ENCODE assay signal across 12 cellular contexts in genomic region chr12:47725893-47726292, GRCh38. TPM values are rescaled to one million over a fixed set of nuclear protein-coding genes. Genes with fewer than 3 reads are reported as not detected.
A peak's percentile ranks its signal among the peaks of the same experiment; 100 is the strongest.
DNase-seq lines count a peak whose midpoint lies in the region; ATAC-seq, FAIRE-seq and TF ChIP-seq lines count a peak whose summit lies in the region.
"Had no signal": no experiment of that assay in that cellular context is flagged by ENCODE, and none has a peak within 500 bp of the region (broad histone marks: within the 10 kb centered on the region; RNA-seq: fewer than 3 reads in every experiment).

No MANE protein-coding gene starts in this region.

- peak overlapping the region; percentile 28 for H2AFZ ChIP-seq in astrocyte (ENCODE audit: low read depth, low read length)

- TF ChIP-seq CTCF in astrocyte (IDR thresholded peaks at IDR 0.05; ENCODE audit: insufficient read depth, low read depth, low read length) (no peak), suprapubic skin (IDR thresholded peaks at IDR 0.05) (no peak)

- H3K9ac ChIP-seq in astrocyte (ENCODE audit: low read length), result no peak overlapping the region

- TF ChIP-seq EP300 in suprapubic skin (IDR thresholded peaks at IDR 0.05), result no peak

- no peak for FAIRE-seq in astrocyte (lab: Jason Lieb, UNC)

- H3K27me3 ChIP-seq in astrocyte (ENCODE audit: insufficient read depth, low read length), result no peaks in the 10 kb centered on the region
- H3K27me3 ChIP-seq in suprapubic skin, result no peaks in the 10 kb centered on the region

- TF ChIP-seq POLR2A in suprapubic skin (IDR thresholded peaks at IDR 0.05), result no peak

- no peak overlapping the region for H3K4me3 Mint-ChIP-seq in activated naive CD8-positive, alpha-beta T cell
- H3K4me3 Mint-ChIP-seq in activated naive CD8-positive, alpha-beta T cell treated with anti-CD3 and anti-CD28 coated beads for 36 hours, result no peak overlapping the region
- H3K4me3 Mint-ChIP-seq in astrocyte (ENCODE audit: unreplicated experiment), result no peak overlapping the region

- no peaks in the 10 kb centered on the region for H3K79me2 ChIP-seq in astrocyte (ENCODE audit: insufficient read depth, low read length)

- H3K27ac Mint-ChIP-seq in activated naive CD8-positive, alpha-beta T cell, result peak overlapping the region; percentile 58
- no peak overlapping the region for H3K27ac Mint-ChIP-seq in activated naive CD8-positive, alpha-beta T cell treated with anti-CD3 and anti-CD28 coated beads for 36 hours
- H3K27ac Mint-ChIP-seq in astrocyte (ENCODE audit: unreplicated experiment), result no peak overlapping the region

- H3K4me1 Mint-ChIP-seq in activated naive CD8-positive, alpha-beta T cell (ENCODE audit: low read depth), result peaks cover 14% of the 10 kb centered on the region
- H3K4me1 Mint-ChIP-seq in activated naive CD8-positive, alpha-beta T cell treated with anti-CD3 and anti-CD28 coated beads for 36 hours, result peaks cover 18% of the 10 kb centered on the region
- H3K4me1 Mint-ChIP-seq in astrocyte (ENCODE audit: low read depth, unreplicated experiment), result peaks cover 24% of the 10 kb centered on the region

- H4K20me1 ChIP-seq in astrocyte (ENCODE audit: insufficient read depth, low read length), result no peaks in the 10 kb centered on the region

- H3K4me1 ChIP-seq in astrocyte (ENCODE audit: insufficient read depth, low read length) (peaks cover 8% of the 10 kb centered on the region), suprapubic skin (peaks cover 61% of the 10 kb centered on the region)
- H3K4me1 ChIP-seq: prostate gland had no signal

- no peak for DNase-seq in activated naive CD8-positive, alpha-beta T cell treated with anti-CD3 and anti-CD28 coated beads for 36 hours
- DNase-seq in astrocyte (ENCODE audit: low read depth), result peak; percentile 78
- no peak for DNase-seq in suprapubic skin (ENCODE audit: low spot score in 2 of 2)
- no peak for DNase-seq in COLO668 (lab: John Stamatoyannopoulos, UW; ENCODE audit: unreplicated experiment)
- DNase-seq in stimulated activated CD4-positive, alpha-beta T cell treated with anti-CD3 and anti-CD28 coated beads, Interleukin-1b, Interleukin-23, amount 100 ng/mL, for 48 hours, result no peak
- no peak for DNase-seq in D341Med (ENCODE audit: low spot score)
- DNase-seq: C1 segment of cervical spinal cord, dermis blood vessel endothelial cell, NCI-H2081 treated with DMSO at 0.1 percent for 48 hours had no signal

- H3K36me3 Mint-ChIP-seq in activated naive CD8-positive, alpha-beta T cell, result peaks cover 3% of the 10 kb centered on the region
- peaks cover 8% of the 10 kb centered on the region for H3K36me3 Mint-ChIP-seq in activated naive CD8-positive, alpha-beta T cell treated with anti-CD3 and anti-CD28 coated beads for 36 hours
- H3K36me3 Mint-ChIP-seq in astrocyte (ENCODE audit: low read depth, unreplicated experiment), result peaks cover 5% of the 10 kb centered on the region

- 46% methylated on average over 4 of the region's 5 CpGs for WGBS in suprapubic skin

- no peaks in the 10 kb centered on the region for H3K9me3 Mint-ChIP-seq in activated naive CD8-positive, alpha-beta T cell (ENCODE audit: low read depth)
- no peaks in the 10 kb centered on the region for H3K9me3 Mint-ChIP-seq in activated naive CD8-positive, alpha-beta T cell treated with anti-CD3 and anti-CD28 coated beads for 36 hours
- peaks cover 5% of the 10 kb centered on the region for H3K9me3 Mint-ChIP-seq in astrocyte (ENCODE audit: unreplicated experiment)

- H3K27me3 Mint-ChIP-seq in activated naive CD8-positive, alpha-beta T cell, result no peaks in the 10 kb centered on the region
- H3K27me3 Mint-ChIP-seq in activated naive CD8-positive, alpha-beta T cell treated with anti-CD3 and anti-CD28 coated beads for 36 hours, result peaks cover 8% of the 10 kb centered on the region
- peaks cover 41% of the 10 kb centered on the region for H3K27me3 Mint-ChIP-seq in astrocyte (ENCODE audit: low read depth, unreplicated experiment)

- H3K27ac ChIP-seq in astrocyte (ENCODE audit: low read depth, low read length), result no peak overlapping the region
- H3K27ac ChIP-seq in suprapubic skin, result peak overlapping the region; percentile 84
- H3K27ac ChIP-seq: prostate gland had no signal

- peak; percentile 79 for ATAC-seq in HG03045 (IDR thresholded peaks at IDR 0.05; ENCODE audit: unreplicated experiment)

- H3K36me3 ChIP-seq in astrocyte (ENCODE audit: insufficient read depth, low read length) (no peaks in the 10 kb centered on the region), suprapubic skin (peaks cover 1% of the 10 kb centered on the region)
- H3K36me3 ChIP-seq: prostate gland had no signal

- H3K4me2 ChIP-seq in astrocyte (ENCODE audit: low read length), result peak overlapping the region; percentile 40

- H3K9me3 ChIP-seq in astrocyte (ENCODE audit: insufficient read depth, low read depth, low read length) (no peaks in the 10 kb centered on the region), suprapubic skin (no peaks in the 10 kb centered on the region)
- H3K9me3 ChIP-seq: prostate gland had no signal

- H3K4me3 ChIP-seq in astrocyte (ENCODE audit: insufficient read depth, low read depth, low read length) (no peak overlapping the region), suprapubic skin (no peak overlapping the region)
- H3K4me3 ChIP-seq: prostate gland had no signal

RNA-seq across cellular contexts. Expression of gene ENDOU, which starts 0.6 kb away (rescaled TPM):
- total RNA-seq in activated naive CD8-positive, alpha-beta T cell treated with anti-CD3 and anti-CD28 coated beads for 36 hours, result under 1 TPM in 1 of 2 experiments, not detected in 1; 0.08 TPM
- not detected in 2 replicates for total RNA-seq in astrocyte
- total RNA-seq in suprapubic skin, result 10 to 100 TPM in 3 of 4 donors, 1 to 10 TPM in 1; 3.5 to 36.1 (median 20.8) TPM
- total RNA-seq: dermis blood vessel endothelial cell had no signal

RNA-seq across cellular contexts. Expression of gene RPAP3, which starts 20.1 kb away (rescaled TPM):
- 10 to 100 TPM; 58.7 to 61.8 TPM for total RNA-seq in activated naive CD8-positive, alpha-beta T cell treated with anti-CD3 and anti-CD28 coated beads for 36 hours
- total RNA-seq in astrocyte (36.2 and 39.2 TPM in 2 replicates), suprapubic skin (10 to 100 TPM; 11.7 to 25.5 (median 19.4) TPM)

RNA-seq across cellular contexts. Expression of gene RAPGEF3, which starts 32.8 kb away (rescaled TPM):
- under 1 TPM; 0.27 to 0.54 TPM for total RNA-seq in activated naive CD8-positive, alpha-beta T cell treated with anti-CD3 and anti-CD28 coated beads for 36 hours
- total RNA-seq in astrocyte, result 5.9 and 8.4 TPM in 2 replicates
- 10 to 100 TPM in 3 of 4 donors, 1 to 10 TPM in 1; 9.3 to 48.9 (median 20.0) TPM for total RNA-seq in suprapubic skin

RNA-seq across cellular contexts. Expression of gene SLC48A1, which starts 47.1 kb away (rescaled TPM):
- 1 to 10 TPM; 5.4 to 6.0 TPM for total RNA-seq in activated naive CD8-positive, alpha-beta T cell treated with anti-CD3 and anti-CD28 coated beads for 36 hours
- total RNA-seq in astrocyte (17.7 and 23.8 TPM in 2 replicates), suprapubic skin (10 to 100 TPM; 38.2 to 53.6 (median 44.7) TPM)
